In genomic region chr2:73730810-73731209, GRCh38 we compare ENCODE assay signal across 24 cellular contexts. TPM values are rescaled to one million over a fixed set of nuclear protein-coding genes. Genes with fewer than 3 reads are reported as not detected.
DNase-seq lines count a peak whose midpoint lies in the region; TF ChIP-seq lines count a peak whose summit lies in the region.
"Had no signal": no experiment of that assay in that cellular context is flagged by ENCODE, and none has a peak within 500 bp of the region (broad histone marks: within the 10 kb centered on the region; RNA-seq: fewer than 3 reads in every experiment).

No MANE protein-coding gene starts in this region.

- H3K9me3 Mint-ChIP-seq in activated T-cell treated with anti-CD3 and anti-CD28 coated beads, Interleukin-2, amount 50 U/mL, for 24 hours: no peaks in the 10 kb centered on the region
- no peaks in the 10 kb centered on the region for H3K9me3 Mint-ChIP-seq in activated T-helper 1 cell treated with anti-CD3 and anti-CD28 coated beads, Interleukin-12 subunit alpha, Interleukin-12 subunit beta, Interleukin-2, Interleukin-4 antibody, amounts not matched to agents 30 ng/mL and 10 ng/mL and 1 ng/mL, durations not matched to agents 14 hours and 24 hours and 36 hours
- no peaks in the 10 kb centered on the region for H3K9me3 Mint-ChIP-seq in mesothelial cell of epicardium
- H3K9me3 Mint-ChIP-seq: activated T-helper 17 cell treated with anti-CD3 and anti-CD28 coated beads, Interleukin-2, amount 50 U/mL, for 72 hours; CD4-positive, alpha-beta T cell; T-helper 1 cell treated with Interleukin-12 subunit alpha and Interleukin-12 subunit beta and Interleukin-4 antibody, amounts not matched to agents 30 μg/mL and 1 μg/mL, for 36 hours; WTC11 had no signal

- H3K4me1 Mint-ChIP-seq in activated T-cell treated with anti-CD3 and anti-CD28 coated beads, Interleukin-2, amount 50 U/mL, for 24 hours (ENCODE audit: low read depth): peaks cover 6% of the 10 kb centered on the region
- no peaks in the 10 kb centered on the region for H3K4me1 Mint-ChIP-seq in activated T-helper 1 cell treated with anti-CD3 and anti-CD28 coated beads, Interleukin-12 subunit alpha, Interleukin-12 subunit beta, Interleukin-2, Interleukin-4 antibody, amounts not matched to agents 30 ng/mL and 10 ng/mL and 1 ng/mL, durations not matched to agents 14 hours and 24 hours and 36 hours (ENCODE audit: low read depth)
- H3K4me1 Mint-ChIP-seq in mesothelial cell of epicardium: no peaks in the 10 kb centered on the region
- H3K4me1 Mint-ChIP-seq: activated T-helper 17 cell treated with anti-CD3 and anti-CD28 coated beads, Interleukin-2, amount 50 U/mL, for 72 hours; WTC11 had no signal

- peak overlapping the region; percentile 27 for H3K27ac ChIP-seq in suprapubic skin
- H3K27ac ChIP-seq: cardiac muscle cell, GM23248 had no signal

- DNase-seq in activated T-cell treated with anti-CD3 and anti-CD28 coated beads, Interleukin-2, amount 50 U/mL, for 24 hours: no peak
- DNase-seq in activated T-cell treated with anti-CD3 and anti-CD28 coated beads, Interleukin-2, amount 50 U/mL, for 1 hour: no peak
- DNase-seq in dermis blood vessel endothelial cell (peak; percentile 51), medulla oblongata (ENCODE audit: extremely low spot score) (peak; percentile 52), suprapubic skin (ENCODE audit: low spot score in 2 of 2) (no peak), NCI-H526 treated with DMSO at 0.1 percent for 48 hours (lab: John Stamatoyannopoulos, UW) (no peak), mesothelial cell of epicardium (ENCODE audit: low spot score in 2 of 2, unreplicated experiment in 2 of 2) (no peak)
- no peak for DNase-seq in activated T-helper 1 cell treated with anti-CD3 and anti-CD28 coated beads, Interleukin-12 subunit alpha, Interleukin-12 subunit beta, Interleukin-2, Interleukin-4 antibody, amounts not matched to agents 30 ng/mL and 10 ng/mL and 1 ng/mL, durations not matched to agents 14 hours and 24 hours and 36 hours (ENCODE audit: low spot score)
- DNase-seq: CD4-positive, alpha-beta T cell; effector CD8-positive, alpha-beta T cell; GM23248; NCI-H1105 treated with DMSO at 0.1 percent for 48 hours; NCI-H69; SIG-M5 had no signal

- no peaks in the 10 kb centered on the region for H3K9me3 ChIP-seq in suprapubic skin

- H3K4me3 Mint-ChIP-seq in activated T-cell treated with anti-CD3 and anti-CD28 coated beads, Interleukin-2, amount 50 U/mL, for 24 hours: no peak overlapping the region
- H3K4me3 Mint-ChIP-seq in activated T-helper 1 cell treated with anti-CD3 and anti-CD28 coated beads, Interleukin-12 subunit alpha, Interleukin-12 subunit beta, Interleukin-2, Interleukin-4 antibody, amounts not matched to agents 30 ng/mL and 10 ng/mL and 1 ng/mL, durations not matched to agents 14 hours and 24 hours and 36 hours: no peak overlapping the region
- no peak overlapping the region for H3K4me3 Mint-ChIP-seq in mesothelial cell of epicardium
- H3K4me3 Mint-ChIP-seq: activated T-helper 17 cell treated with anti-CD3 and anti-CD28 coated beads, Interleukin-2, amount 50 U/mL, for 72 hours; CD4-positive, alpha-beta T cell; T-helper 1 cell treated with Interleukin-12 subunit alpha and Interleukin-12 subunit beta and Interleukin-4 antibody, amounts not matched to agents 30 μg/mL and 1 μg/mL, for 36 hours; WTC11 had no signal

- H3K27ac Mint-ChIP-seq in activated T-cell treated with anti-CD3 and anti-CD28 coated beads, Interleukin-2, amount 50 U/mL, for 24 hours: peak overlapping the region; percentile 53
- H3K27ac Mint-ChIP-seq in activated T-helper 1 cell treated with anti-CD3 and anti-CD28 coated beads, Interleukin-12 subunit alpha, Interleukin-12 subunit beta, Interleukin-2, Interleukin-4 antibody, amounts not matched to agents 30 ng/mL and 10 ng/mL and 1 ng/mL, durations not matched to agents 14 hours and 24 hours and 36 hours: no peak overlapping the region
- no peak overlapping the region for H3K27ac Mint-ChIP-seq in mesothelial cell of epicardium
- H3K27ac Mint-ChIP-seq: activated T-helper 17 cell treated with anti-CD3 and anti-CD28 coated beads, Interleukin-2, amount 50 U/mL, for 72 hours; CD4-positive, alpha-beta T cell; T-helper 1 cell treated with Interleukin-12 subunit alpha and Interleukin-12 subunit beta and Interleukin-4 antibody, amounts not matched to agents 30 μg/mL and 1 μg/mL, for 36 hours; WTC11 had no signal

- H3K4me1 ChIP-seq in suprapubic skin: peaks cover 17% of the 10 kb centered on the region

- no peaks in the 10 kb centered on the region for H3K27me3 ChIP-seq in suprapubic skin
- H3K27me3 ChIP-seq: cardiac muscle cell had no signal

- H3K36me3 ChIP-seq in suprapubic skin: peaks cover 42% of the 10 kb centered on the region

- no peaks in the 10 kb centered on the region for H3K27me3 Mint-ChIP-seq in activated T-cell treated with anti-CD3 and anti-CD28 coated beads, Interleukin-2, amount 50 U/mL, for 24 hours
- H3K27me3 Mint-ChIP-seq in activated T-helper 1 cell treated with anti-CD3 and anti-CD28 coated beads, Interleukin-12 subunit alpha, Interleukin-12 subunit beta, Interleukin-2, Interleukin-4 antibody, amounts not matched to agents 30 ng/mL and 10 ng/mL and 1 ng/mL, durations not matched to agents 14 hours and 24 hours and 36 hours (ENCODE audit: insufficient read depth): no peaks in the 10 kb centered on the region
- no peaks in the 10 kb centered on the region for H3K27me3 Mint-ChIP-seq in mesothelial cell of epicardium (ENCODE audit: low read depth)
- H3K27me3 Mint-ChIP-seq: activated T-helper 17 cell treated with anti-CD3 and anti-CD28 coated beads, Interleukin-2, amount 50 U/mL, for 72 hours; CD4-positive, alpha-beta T cell had no signal

- H3K4me3 ChIP-seq in suprapubic skin: no peak overlapping the region
- H3K4me3 ChIP-seq: cardiac muscle cell, GM23248 had no signal

- WGBS in suprapubic skin: 41% methylated on average over 4 of the region's 4 CpGs

- intact Hi-C loops in activated T-helper 1 cell treated with anti-CD3 and anti-CD28 coated beads, Interleukin-12 subunit alpha, Interleukin-12 subunit beta, Interleukin-2, Interleukin-4 antibody, amounts not matched to agents 30 ng/mL and 10 ng/mL and 1 ng/mL, durations not matched to agents 14 hours and 24 hours and 36 hours (cut with micrococcal nuclease): no loop called here

- TF ChIP-seq CTCF in suprapubic skin (IDR thresholded peaks at IDR 0.05) (no peak), mesothelial cell of epicardium (IDR thresholded peaks at IDR 0.05; ENCODE audit: unreplicated experiment) (no peak)

- no peak for TF ChIP-seq EP300 in suprapubic skin (IDR thresholded peaks at IDR 0.05)

- TF ChIP-seq POLR2A in suprapubic skin (IDR thresholded peaks at IDR 0.05): no peak

- H3K36me3 Mint-ChIP-seq in activated T-cell treated with anti-CD3 and anti-CD28 coated beads, Interleukin-2, amount 50 U/mL, for 24 hours (ENCODE audit: low read depth): peaks cover 69% of the 10 kb centered on the region
- H3K36me3 Mint-ChIP-seq in activated T-helper 1 cell treated with anti-CD3 and anti-CD28 coated beads, Interleukin-12 subunit alpha, Interleukin-12 subunit beta, Interleukin-2, Interleukin-4 antibody, amounts not matched to agents 30 ng/mL and 10 ng/mL and 1 ng/mL, durations not matched to agents 14 hours and 24 hours and 36 hours (ENCODE audit: low read depth): peaks cover 34% of the 10 kb centered on the region
- peaks cover 35% of the 10 kb centered on the region for H3K36me3 Mint-ChIP-seq in mesothelial cell of epicardium

RNA-seq across cellular contexts. Expression of gene TPRKB, which starts 6.3 kb away (rescaled TPM):
- total RNA-seq in dermis blood vessel endothelial cell: 29.8 and 45.9 TPM in 2 replicates
- total RNA-seq in suprapubic skin: 10 to 100 TPM; 19.2 to 32.2 (median 29.0) TPM
- 41.5 and 42.7 TPM in 2 replicates for total RNA-seq in activated T-helper 1 cell treated with anti-CD3 and anti-CD28 coated beads, Interleukin-12 subunit alpha, Interleukin-12 subunit beta, Interleukin-2, Interleukin-4 antibody, amounts not matched to agents 30 ng/mL and 10 ng/mL and 1 ng/mL, durations not matched to agents 14 hours and 24 hours and 36 hours
- 30.1 to 35.5 TPM (median 35.0 TPM) in 3 replicates for total RNA-seq in mesothelial cell of epicardium

RNA-seq across cellular contexts. Expression of gene DUSP11, which starts 49.1 kb away (rescaled TPM):
- total RNA-seq in dermis blood vessel endothelial cell (23.9 and 34.2 TPM in 2 replicates), suprapubic skin (10 to 100 TPM; 45.6 to 59.1 (median 57.0) TPM), mesothelial cell of epicardium (23.0 to 25.5 TPM (median 24.3 TPM) in 3 replicates)
- 42.1 and 42.4 TPM in 2 replicates for total RNA-seq in activated T-helper 1 cell treated with anti-CD3 and anti-CD28 coated beads, Interleukin-12 subunit alpha, Interleukin-12 subunit beta, Interleukin-2, Interleukin-4 antibody, amounts not matched to agents 30 ng/mL and 10 ng/mL and 1 ng/mL, durations not matched to agents 14 hours and 24 hours and 36 hours

RNA-seq across cellular contexts. Expression of gene C2orf78, which starts 53.2 kb away (rescaled TPM):
- total RNA-seq in dermis blood vessel endothelial cell: not detected in 2 replicates
- total RNA-seq in suprapubic skin: not detected
- not detected in 2 replicates for total RNA-seq in activated T-helper 1 cell treated with anti-CD3 and anti-CD28 coated beads, Interleukin-12 subunit alpha, Interleukin-12 subunit beta, Interleukin-2, Interleukin-4 antibody, amounts not matched to agents 30 ng/mL and 10 ng/mL and 1 ng/mL, durations not matched to agents 14 hours and 24 hours and 36 hours
- not detected in 3 replicates for total RNA-seq in mesothelial cell of epicardium
- total RNA-seq: A673; activated CD8-positive, alpha-beta memory T cell treated with anti-CD3 and anti-CD28 coated beads for 36 hours; CD4-positive, alpha-beta T cell; GM23248; HT1080; LHCN-M2; OCI-LY7; temporal lobe had no signal

Comparison
In these comparisons a context has a peak if more than half of its experiments do, and no peak if none do; other contexts are left out.
1. DNase-seq: peak in dermis blood vessel endothelial cell (single experiment) and medulla oblongata (single experiment); none in activated T-cell treated with anti-CD3 and anti-CD28 coated beads, Interleukin-2, amount 50 U/mL, for 24 hours (single experiment), activated T-cell treated with anti-CD3 and anti-CD28 coated beads, Interleukin-2, amount 50 U/mL, for 1 hour (single experiment), suprapubic skin (0 of 2), NCI-H526 treated with DMSO at 0.1 percent for 48 hours (single experiment), activated T-helper 1 cell treated with anti-CD3 and anti-CD28 coated beads, Interleukin-12 subunit alpha, Interleukin-12 subunit beta, Interleukin-2, Interleukin-4 antibody, amounts not matched to agents 30 ng/mL and 10 ng/mL and 1 ng/mL, durations not matched to agents 14 hours and 24 hours and 36 hours (single experiment) and mesothelial cell of epicardium (0 of 2).